In the genomic region with DNA sequence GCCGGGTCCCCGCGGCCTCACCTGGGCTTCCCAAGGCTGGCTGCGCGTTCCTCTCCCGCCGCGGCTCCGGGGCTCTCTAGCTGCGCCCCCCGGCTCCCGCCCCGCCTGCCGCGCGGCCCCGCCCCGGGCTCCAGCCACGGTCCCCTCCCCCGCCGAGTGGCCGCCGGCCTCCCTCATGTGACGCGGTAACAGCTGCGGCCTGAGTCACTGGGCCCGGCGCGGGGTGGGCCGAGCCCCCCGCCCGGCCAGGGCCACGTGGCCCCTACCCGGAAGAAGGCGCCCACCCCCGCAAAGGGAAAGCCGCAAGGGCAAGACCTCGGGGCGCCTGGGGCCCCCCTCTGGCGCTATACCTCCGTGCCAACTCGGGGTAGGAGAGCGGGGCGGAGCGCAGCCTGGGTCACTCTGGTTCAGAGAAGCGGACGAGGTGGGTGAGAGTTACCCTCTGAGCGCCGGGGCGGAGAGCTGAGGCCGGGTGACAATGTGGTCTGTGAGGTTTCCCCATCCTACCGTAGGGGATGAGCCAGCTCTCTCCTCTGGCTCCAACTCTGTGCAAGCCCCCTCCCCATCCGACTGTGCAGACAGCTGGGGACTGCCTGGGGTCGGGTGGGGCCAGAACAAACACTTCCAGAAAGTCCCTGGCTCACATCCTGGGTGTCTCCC, we compare ENCODE assay signal across 1 cellular context.
TF ChIP-seq lines count a peak whose summit lies in the region.

A gene with protein sequence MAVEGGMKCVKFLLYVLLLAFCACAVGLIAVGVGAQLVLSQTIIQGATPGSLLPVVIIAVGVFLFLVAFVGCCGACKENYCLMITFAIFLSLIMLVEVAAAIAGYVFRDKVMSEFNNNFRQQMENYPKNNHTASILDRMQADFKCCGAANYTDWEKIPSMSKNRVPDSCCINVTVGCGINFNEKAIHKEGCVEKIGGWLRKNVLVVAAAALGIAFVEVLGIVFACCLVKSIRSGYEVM (minus strand): TSS at position 78 of the 660 bp plus-strand sequence. CDS start 668 bp downstream, outside the sequence.

TF ChIP-seq in K562, 482 proteins besides CTCF, POLR2A, EP300 and RAD21 (continued from another document and continues in another):
- TF ChIP-seq, protein P1, sequence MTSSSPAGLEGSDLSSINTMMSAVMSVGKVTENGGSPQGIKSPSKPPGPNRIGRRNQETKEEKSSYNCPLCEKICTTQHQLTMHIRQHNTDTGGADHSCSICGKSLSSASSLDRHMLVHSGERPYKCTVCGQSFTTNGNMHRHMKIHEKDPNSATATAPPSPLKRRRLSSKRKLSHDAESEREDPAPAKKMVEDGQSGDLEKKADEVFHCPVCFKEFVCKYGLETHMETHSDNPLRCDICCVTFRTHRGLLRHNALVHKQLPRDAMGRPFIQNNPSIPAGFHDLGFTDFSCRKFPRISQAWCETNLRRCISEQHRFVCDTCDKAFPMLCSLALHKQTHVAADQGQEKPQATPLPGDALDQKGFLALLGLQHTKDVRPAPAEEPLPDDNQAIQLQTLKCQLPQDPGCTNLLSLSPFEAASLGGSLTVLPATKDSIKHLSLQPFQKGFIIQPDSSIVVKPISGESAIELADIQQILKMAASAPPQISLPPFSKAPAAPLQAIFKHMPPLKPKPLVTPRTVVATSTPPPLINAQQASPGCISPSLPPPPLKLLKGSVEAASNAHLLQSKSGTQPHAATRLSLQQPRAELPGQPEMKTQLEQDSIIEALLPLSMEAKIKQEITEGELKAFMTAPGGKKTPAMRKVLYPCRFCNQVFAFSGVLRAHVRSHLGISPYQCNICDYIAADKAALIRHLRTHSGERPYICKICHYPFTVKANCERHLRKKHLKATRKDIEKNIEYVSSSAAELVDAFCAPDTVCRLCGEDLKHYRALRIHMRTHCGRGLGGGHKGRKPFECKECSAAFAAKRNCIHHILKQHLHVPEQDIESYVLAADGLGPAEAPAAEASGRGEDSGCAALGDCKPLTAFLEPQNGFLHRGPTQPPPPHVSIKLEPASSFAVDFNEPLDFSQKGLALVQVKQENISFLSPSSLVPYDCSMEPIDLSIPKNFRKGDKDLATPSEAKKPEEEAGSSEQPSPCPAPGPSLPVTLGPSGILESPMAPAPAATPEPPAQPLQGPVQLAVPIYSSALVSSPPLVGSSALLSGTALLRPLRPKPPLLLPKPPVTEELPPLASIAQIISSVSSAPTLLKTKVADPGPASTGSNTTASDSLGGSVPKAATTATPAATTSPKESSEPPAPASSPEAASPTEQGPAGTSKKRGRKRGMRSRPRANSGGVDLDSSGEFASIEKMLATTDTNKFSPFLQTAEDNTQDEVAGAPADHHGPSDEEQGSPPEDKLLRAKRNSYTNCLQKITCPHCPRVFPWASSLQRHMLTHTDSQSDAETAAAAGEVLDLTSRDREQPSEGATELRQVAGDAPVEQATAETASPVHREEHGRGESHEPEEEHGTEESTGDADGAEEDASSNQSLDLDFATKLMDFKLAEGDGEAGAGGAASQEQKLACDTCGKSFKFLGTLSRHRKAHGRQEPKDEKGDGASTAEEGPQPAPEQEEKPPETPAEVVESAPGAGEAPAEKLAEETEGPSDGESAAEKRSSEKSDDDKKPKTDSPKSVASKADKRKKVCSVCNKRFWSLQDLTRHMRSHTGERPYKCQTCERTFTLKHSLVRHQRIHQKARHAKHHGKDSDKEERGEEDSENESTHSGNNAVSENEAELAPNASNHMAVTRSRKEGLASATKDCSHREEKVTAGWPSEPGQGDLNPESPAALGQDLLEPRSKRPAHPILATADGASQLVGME (CRISPR knock-in tag; IDR thresholded peaks at IDR 0.05) = 0 out of 2 replicates have a peak, but pooled peaks have one; percentile 52
- TF ChIP-seq, protein P2, sequence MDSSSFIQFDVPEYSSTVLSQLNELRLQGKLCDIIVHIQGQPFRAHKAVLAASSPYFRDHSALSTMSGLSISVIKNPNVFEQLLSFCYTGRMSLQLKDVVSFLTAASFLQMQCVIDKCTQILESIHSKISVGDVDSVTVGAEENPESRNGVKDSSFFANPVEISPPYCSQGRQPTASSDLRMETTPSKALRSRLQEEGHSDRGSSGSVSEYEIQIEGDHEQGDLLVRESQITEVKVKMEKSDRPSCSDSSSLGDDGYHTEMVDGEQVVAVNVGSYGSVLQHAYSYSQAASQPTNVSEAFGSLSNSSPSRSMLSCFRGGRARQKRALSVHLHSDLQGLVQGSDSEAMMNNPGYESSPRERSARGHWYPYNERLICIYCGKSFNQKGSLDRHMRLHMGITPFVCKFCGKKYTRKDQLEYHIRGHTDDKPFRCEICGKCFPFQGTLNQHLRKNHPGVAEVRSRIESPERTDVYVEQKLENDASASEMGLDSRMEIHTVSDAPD (CRISPR knock-in tag; IDR thresholded peaks at IDR 0.05) = no peak
- TF ChIP-seq L3MBTL2 (IDR thresholded peaks at IDR 0.05) (peak; percentile 72), MTA1 (IDR thresholded peaks at IDR 0.05; ENCODE audit: borderline replicate concordance) (no peak; the same call in 1 of the 2 replicates), HDAC1 (IDR thresholded peaks at IDR 0.05) (peak; percentile 74 to 96; a peak in 3 of 4 replicates), ZNF24 (IDR thresholded peaks at IDR 0.05) (no peak), NELFE (IDR thresholded peaks at IDR 0.05; ENCODE audit: insufficient read depth, insufficient read length) (no peak), KAT7 (CRISPR knock-in tag; IDR thresholded peaks at IDR 0.05; ENCODE audit: borderline replicate concordance) (peak; percentile 84)
- TF ChIP-seq, protein P3, sequence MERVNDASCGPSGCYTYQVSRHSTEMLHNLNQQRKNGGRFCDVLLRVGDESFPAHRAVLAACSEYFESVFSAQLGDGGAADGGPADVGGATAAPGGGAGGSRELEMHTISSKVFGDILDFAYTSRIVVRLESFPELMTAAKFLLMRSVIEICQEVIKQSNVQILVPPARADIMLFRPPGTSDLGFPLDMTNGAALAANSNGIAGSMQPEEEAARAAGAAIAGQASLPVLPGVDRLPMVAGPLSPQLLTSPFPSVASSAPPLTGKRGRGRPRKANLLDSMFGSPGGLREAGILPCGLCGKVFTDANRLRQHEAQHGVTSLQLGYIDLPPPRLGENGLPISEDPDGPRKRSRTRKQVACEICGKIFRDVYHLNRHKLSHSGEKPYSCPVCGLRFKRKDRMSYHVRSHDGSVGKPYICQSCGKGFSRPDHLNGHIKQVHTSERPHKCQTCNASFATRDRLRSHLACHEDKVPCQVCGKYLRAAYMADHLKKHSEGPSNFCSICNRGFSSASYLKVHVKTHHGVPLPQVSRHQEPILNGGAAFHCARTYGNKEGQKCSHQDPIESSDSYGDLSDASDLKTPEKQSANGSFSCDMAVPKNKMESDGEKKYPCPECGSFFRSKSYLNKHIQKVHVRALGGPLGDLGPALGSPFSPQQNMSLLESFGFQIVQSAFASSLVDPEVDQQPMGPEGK (CRISPR knock-in tag; IDR thresholded peaks at IDR 0.05; ENCODE audit: borderline replicate concordance) = no peak
- TF ChIP-seq, protein P4, sequence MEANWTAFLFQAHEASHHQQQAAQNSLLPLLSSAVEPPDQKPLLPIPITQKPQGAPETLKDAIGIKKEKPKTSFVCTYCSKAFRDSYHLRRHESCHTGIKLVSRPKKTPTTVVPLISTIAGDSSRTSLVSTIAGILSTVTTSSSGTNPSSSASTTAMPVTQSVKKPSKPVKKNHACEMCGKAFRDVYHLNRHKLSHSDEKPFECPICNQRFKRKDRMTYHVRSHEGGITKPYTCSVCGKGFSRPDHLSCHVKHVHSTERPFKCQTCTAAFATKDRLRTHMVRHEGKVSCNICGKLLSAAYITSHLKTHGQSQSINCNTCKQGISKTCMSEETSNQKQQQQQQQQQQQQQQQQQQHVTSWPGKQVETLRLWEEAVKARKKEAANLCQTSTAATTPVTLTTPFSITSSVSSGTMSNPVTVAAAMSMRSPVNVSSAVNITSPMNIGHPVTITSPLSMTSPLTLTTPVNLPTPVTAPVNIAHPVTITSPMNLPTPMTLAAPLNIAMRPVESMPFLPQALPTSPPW (CRISPR knock-in tag; IDR thresholded peaks at IDR 0.05) = peak; percentile 99
- TF ChIP-seq, protein P5, sequence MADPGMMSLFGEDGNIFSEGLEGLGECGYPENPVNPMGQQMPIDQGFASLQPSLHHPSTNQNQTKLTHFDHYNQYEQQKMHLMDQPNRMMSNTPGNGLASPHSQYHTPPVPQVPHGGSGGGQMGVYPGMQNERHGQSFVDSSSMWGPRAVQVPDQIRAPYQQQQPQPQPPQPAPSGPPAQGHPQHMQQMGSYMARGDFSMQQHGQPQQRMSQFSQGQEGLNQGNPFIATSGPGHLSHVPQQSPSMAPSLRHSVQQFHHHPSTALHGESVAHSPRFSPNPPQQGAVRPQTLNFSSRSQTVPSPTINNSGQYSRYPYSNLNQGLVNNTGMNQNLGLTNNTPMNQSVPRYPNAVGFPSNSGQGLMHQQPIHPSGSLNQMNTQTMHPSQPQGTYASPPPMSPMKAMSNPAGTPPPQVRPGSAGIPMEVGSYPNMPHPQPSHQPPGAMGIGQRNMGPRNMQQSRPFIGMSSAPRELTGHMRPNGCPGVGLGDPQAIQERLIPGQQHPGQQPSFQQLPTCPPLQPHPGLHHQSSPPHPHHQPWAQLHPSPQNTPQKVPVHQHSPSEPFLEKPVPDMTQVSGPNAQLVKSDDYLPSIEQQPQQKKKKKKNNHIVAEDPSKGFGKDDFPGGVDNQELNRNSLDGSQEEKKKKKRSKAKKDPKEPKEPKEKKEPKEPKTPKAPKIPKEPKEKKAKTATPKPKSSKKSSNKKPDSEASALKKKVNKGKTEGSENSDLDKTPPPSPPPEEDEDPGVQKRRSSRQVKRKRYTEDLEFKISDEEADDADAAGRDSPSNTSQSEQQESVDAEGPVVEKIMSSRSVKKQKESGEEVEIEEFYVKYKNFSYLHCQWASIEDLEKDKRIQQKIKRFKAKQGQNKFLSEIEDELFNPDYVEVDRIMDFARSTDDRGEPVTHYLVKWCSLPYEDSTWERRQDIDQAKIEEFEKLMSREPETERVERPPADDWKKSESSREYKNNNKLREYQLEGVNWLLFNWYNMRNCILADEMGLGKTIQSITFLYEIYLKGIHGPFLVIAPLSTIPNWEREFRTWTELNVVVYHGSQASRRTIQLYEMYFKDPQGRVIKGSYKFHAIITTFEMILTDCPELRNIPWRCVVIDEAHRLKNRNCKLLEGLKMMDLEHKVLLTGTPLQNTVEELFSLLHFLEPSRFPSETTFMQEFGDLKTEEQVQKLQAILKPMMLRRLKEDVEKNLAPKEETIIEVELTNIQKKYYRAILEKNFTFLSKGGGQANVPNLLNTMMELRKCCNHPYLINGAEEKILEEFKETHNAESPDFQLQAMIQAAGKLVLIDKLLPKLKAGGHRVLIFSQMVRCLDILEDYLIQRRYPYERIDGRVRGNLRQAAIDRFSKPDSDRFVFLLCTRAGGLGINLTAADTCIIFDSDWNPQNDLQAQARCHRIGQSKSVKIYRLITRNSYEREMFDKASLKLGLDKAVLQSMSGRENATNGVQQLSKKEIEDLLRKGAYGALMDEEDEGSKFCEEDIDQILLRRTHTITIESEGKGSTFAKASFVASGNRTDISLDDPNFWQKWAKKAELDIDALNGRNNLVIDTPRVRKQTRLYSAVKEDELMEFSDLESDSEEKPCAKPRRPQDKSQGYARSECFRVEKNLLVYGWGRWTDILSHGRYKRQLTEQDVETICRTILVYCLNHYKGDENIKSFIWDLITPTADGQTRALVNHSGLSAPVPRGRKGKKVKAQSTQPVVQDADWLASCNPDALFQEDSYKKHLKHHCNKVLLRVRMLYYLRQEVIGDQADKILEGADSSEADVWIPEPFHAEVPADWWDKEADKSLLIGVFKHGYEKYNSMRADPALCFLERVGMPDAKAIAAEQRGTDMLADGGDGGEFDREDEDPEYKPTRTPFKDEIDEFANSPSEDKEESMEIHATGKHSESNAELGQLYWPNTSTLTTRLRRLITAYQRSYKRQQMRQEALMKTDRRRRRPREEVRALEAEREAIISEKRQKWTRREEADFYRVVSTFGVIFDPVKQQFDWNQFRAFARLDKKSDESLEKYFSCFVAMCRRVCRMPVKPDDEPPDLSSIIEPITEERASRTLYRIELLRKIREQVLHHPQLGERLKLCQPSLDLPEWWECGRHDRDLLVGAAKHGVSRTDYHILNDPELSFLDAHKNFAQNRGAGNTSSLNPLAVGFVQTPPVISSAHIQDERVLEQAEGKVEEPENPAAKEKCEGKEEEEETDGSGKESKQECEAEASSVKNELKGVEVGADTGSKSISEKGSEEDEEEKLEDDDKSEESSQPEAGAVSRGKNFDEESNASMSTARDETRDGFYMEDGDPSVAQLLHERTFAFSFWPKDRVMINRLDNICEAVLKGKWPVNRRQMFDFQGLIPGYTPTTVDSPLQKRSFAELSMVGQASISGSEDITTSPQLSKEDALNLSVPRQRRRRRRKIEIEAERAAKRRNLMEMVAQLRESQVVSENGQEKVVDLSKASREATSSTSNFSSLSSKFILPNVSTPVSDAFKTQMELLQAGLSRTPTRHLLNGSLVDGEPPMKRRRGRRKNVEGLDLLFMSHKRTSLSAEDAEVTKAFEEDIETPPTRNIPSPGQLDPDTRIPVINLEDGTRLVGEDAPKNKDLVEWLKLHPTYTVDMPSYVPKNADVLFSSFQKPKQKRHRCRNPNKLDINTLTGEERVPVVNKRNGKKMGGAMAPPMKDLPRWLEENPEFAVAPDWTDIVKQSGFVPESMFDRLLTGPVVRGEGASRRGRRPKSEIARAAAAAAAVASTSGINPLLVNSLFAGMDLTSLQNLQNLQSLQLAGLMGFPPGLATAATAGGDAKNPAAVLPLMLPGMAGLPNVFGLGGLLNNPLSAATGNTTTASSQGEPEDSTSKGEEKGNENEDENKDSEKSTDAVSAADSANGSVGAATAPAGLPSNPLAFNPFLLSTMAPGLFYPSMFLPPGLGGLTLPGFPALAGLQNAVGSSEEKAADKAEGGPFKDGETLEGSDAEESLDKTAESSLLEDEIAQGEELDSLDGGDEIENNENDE (IDR thresholded peaks at IDR 0.05; ENCODE audit: low read depth, low read length) = no peak
- TF ChIP-seq, protein P6, sequence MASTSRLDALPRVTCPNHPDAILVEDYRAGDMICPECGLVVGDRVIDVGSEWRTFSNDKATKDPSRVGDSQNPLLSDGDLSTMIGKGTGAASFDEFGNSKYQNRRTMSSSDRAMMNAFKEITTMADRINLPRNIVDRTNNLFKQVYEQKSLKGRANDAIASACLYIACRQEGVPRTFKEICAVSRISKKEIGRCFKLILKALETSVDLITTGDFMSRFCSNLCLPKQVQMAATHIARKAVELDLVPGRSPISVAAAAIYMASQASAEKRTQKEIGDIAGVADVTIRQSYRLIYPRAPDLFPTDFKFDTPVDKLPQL (IDR thresholded peaks at IDR 0.05; ENCODE audit: extremely low read depth, insufficient read length) = no peak
- TF ChIP-seq, protein P7, sequence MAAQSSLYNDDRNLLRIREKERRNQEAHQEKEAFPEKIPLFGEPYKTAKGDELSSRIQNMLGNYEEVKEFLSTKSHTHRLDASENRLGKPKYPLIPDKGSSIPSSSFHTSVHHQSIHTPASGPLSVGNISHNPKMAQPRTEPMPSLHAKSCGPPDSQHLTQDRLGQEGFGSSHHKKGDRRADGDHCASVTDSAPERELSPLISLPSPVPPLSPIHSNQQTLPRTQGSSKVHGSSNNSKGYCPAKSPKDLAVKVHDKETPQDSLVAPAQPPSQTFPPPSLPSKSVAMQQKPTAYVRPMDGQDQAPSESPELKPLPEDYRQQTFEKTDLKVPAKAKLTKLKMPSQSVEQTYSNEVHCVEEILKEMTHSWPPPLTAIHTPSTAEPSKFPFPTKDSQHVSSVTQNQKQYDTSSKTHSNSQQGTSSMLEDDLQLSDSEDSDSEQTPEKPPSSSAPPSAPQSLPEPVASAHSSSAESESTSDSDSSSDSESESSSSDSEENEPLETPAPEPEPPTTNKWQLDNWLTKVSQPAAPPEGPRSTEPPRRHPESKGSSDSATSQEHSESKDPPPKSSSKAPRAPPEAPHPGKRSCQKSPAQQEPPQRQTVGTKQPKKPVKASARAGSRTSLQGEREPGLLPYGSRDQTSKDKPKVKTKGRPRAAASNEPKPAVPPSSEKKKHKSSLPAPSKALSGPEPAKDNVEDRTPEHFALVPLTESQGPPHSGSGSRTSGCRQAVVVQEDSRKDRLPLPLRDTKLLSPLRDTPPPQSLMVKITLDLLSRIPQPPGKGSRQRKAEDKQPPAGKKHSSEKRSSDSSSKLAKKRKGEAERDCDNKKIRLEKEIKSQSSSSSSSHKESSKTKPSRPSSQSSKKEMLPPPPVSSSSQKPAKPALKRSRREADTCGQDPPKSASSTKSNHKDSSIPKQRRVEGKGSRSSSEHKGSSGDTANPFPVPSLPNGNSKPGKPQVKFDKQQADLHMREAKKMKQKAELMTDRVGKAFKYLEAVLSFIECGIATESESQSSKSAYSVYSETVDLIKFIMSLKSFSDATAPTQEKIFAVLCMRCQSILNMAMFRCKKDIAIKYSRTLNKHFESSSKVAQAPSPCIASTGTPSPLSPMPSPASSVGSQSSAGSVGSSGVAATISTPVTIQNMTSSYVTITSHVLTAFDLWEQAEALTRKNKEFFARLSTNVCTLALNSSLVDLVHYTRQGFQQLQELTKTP (IDR thresholded peaks at IDR 0.05; ENCODE audit: low read depth in 1 of 2, partially characterized antibody in 2 of 2) = peak; percentile 38 to 59
